In the genomic region with DNA sequence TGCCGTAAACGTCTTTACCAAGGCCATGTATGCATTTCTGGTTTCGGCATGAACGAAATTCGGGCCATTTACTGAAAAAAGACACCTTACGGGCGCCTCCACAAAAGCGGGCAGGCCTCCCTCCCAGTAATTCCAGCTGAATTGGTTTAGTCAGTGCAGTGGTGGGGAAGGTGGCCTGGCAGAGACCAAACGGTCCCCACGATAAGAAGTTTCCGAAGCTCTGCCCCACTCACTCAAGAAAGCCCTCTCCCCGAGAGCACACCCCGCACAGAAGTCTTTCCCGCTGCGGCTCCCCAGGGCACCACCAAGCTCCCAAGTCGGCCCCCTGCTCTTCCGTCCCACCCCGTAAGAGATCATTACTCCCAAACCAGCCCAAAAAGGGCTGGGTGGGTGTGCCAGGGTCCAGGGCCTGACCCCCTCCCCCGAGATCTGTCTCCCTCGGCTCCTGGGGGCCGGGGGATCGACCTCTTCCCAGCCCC, we compare ENCODE assay signal across 9 cellular contexts.
DNase-seq lines count a peak whose midpoint lies in the region; ATAC-seq, FAIRE-seq and TF ChIP-seq lines count a peak whose summit lies in the region.
"Had no signal": no experiment of that assay in that cellular context is flagged by ENCODE, and none has a peak within 500 bp of the region (broad histone marks: within the 10 kb centered on the region; RNA-seq: fewer than 3 reads in every experiment).

No MANE protein-coding gene starts in this region.

- no peaks in the 10 kb centered on the region for H4K20me1 ChIP-seq in KMS-11 (ENCODE audit: insufficient read depth)

- no peaks in the 10 kb centered on the region for H3K27me3 ChIP-seq in cardiac muscle cell
- no peaks in the 10 kb centered on the region for H3K27me3 ChIP-seq in KMS-11 (ENCODE audit: insufficient read depth, low read depth)
- H3K27me3 ChIP-seq in small intestine (ENCODE audit: control insufficient read depth in 2 of 2, insufficient read depth in 2 of 2, low read length in 2 of 2): no peaks in the 10 kb centered on the region

- ATAC-seq in GM18858 (IDR thresholded peaks at IDR 0.05; ENCODE audit: unreplicated experiment): no peak
- ATAC-seq in HG03342 (IDR thresholded peaks at IDR 0.05; ENCODE audit: unreplicated experiment): no peak

- H3K9me3 ChIP-seq in cardiac muscle cell (ENCODE audit: low read depth): no peaks in the 10 kb centered on the region
- no peaks in the 10 kb centered on the region for H3K9me3 ChIP-seq in small intestine (ENCODE audit: control insufficient read depth, low read depth)

- no peak for FAIRE-seq in small intestine (lab: Jason Lieb, UNC)
- FAIRE-seq: islet of Langerhans had no signal

- H3K36me3 ChIP-seq in cardiac muscle cell (no peaks in the 10 kb centered on the region), KMS-11 (ENCODE audit: insufficient read depth) (no peaks in the 10 kb centered on the region), small intestine (ENCODE audit: control insufficient read depth in 2 of 2, insufficient read depth in 2 of 2, low read length in 2 of 2) (no peaks in the 10 kb centered on the region)

- H3K4me1 ChIP-seq in cardiac muscle cell (ENCODE audit: low read depth) (peaks cover 19% of the 10 kb centered on the region), KMS-11 (ENCODE audit: low read depth, poor library complexity, severe bottlenecking) (peaks cover 17% of the 10 kb centered on the region), small intestine (ENCODE audit: control insufficient read depth in 2 of 2, insufficient read depth in 1 of 2, low read depth in 1 of 2, low read length in 1 of 2) (peaks cover 0 to 10% of the 10 kb centered on the region in 2 donors)

- H2AFZ ChIP-seq in KMS-11 (ENCODE audit: low read depth): peak overlapping the region; percentile 64

- intact Hi-C loops in cardiac septum (cut with DNase I): loop anchor here (2.0 kb wide), 1 partner anchor 16 kb away; no protein-coding TSS in a partner anchor

- TF ChIP-seq CTCF in cardiac muscle cell (IDR thresholded peaks at IDR 0.05; ENCODE audit: low read depth, low read length) (no peak), KMS-11 (conservative IDR thresholded peaks at IDR 0.05; ENCODE audit: low read depth, low read length) (no peak)

- peak overlapping the region; percentile 83 for H3K4me2 ChIP-seq in KMS-11

- peak overlapping the region; percentile 88 for H3K27ac ChIP-seq in cardiac muscle cell
- H3K27ac ChIP-seq in KMS-11: no peak overlapping the region
- peak overlapping the region; percentile 23 for H3K27ac ChIP-seq in adipose tissue (ENCODE audit: low read depth, low read length)
- H3K27ac ChIP-seq in small intestine (ENCODE audit: low read depth in 1 of 2, low read length in 1 of 2): peak overlapping the region; percentile 77 to 80

- H3K9ac ChIP-seq in KMS-11: peak overlapping the region; percentile 51; the same call in 1 of the 2 replicates

- H3K79me2 ChIP-seq in KMS-11 (ENCODE audit: insufficient read depth, low read depth): peaks cover 13% of the 10 kb centered on the region; the same call in 1 of the 2 replicates

- H3K4me3 ChIP-seq in cardiac muscle cell: peak overlapping the region; percentile 84
- H3K4me3 ChIP-seq in KMS-11 (IDR thresholded peaks at IDR 0.05; ENCODE audit: insufficient read depth, low read depth, low read length): no peak overlapping the region
- peak overlapping the region; percentile 92 for H3K4me3 ChIP-seq in iPS-11a (ENCODE audit: low read depth, low read length)
- peak overlapping the region; percentile 82 to 98 for H3K4me3 ChIP-seq in small intestine (ENCODE audit: low read depth in 1 of 2, low read length in 2 of 2)

- WGBS in adipose tissue, 3 donors: 2 to 4% (median 3%) methylated on average over 20 to 22 of the region's 22 CpGs
- WGBS in small intestine, 3 donors: 1 to 2% (median 1%) methylated on average over 22 of the region's 22 CpGs

- peak in 1 of 2 donors; percentile 57 for DNase-seq in cardiac muscle cell (ENCODE audit: low read depth in 1 of 2, low spot score in 1 of 2)
- DNase-seq in cardiac septum (ENCODE audit: low spot score): no peak
- peak; percentile 26 for DNase-seq in small intestine
